Comparison of ENCODE assay signal across 15 cellular contexts in genomic region chr16:22186517-22186916, GRCh38. TPM values are rescaled to one million over a fixed set of nuclear protein-coding genes. Genes with fewer than 3 reads are reported as not detected.
DNase-seq lines count a peak whose midpoint lies in the region; ATAC-seq, FAIRE-seq and TF ChIP-seq lines count a peak whose summit lies in the region.
"Had no signal": no experiment of that assay in that cellular context is flagged by ENCODE, and none has a peak within 500 bp of the region (broad histone marks: within the 10 kb centered on the region; RNA-seq: fewer than 3 reads in every experiment).

No MANE protein-coding gene starts in this region.

- FAIRE-seq in keratinocyte (lab: Jason Lieb, UNC) (no peak), small intestine (lab: Jason Lieb, UNC) (no peak)

- POLR2A ChIA-PET in CD4-positive, alpha-beta T cell (lab: Charles Lee), result interaction anchor here (7.1 kb wide), 1 partner anchor 177 kb away, joined by 98 read pairs; the partner anchor contains the start of gene MOSMO

- H3K9me3 ChIP-seq in CD4-positive, alpha-beta T cell (ENCODE audit: control insufficient read depth, low read length), result no peaks in the 10 kb centered on the region
- H3K9me3 ChIP-seq in keratinocyte (ENCODE audit: control insufficient read depth, low read depth, low read length), result no peaks in the 10 kb centered on the region
- H3K9me3 ChIP-seq in small intestine (ENCODE audit: control insufficient read depth, low read depth), result no peaks in the 10 kb centered on the region

- H3K4me1 Mint-ChIP-seq in CD4-positive, alpha-beta T cell (ENCODE audit: low read depth), result peaks cover 24% of the 10 kb centered on the region
- peaks cover 16% of the 10 kb centered on the region for H3K4me1 Mint-ChIP-seq in GM23338

- H4K20me1 ChIP-seq in GM23338 (replicated peaks; ENCODE audit: insufficient read depth) (no peaks in the 10 kb centered on the region), keratinocyte (ENCODE audit: control insufficient read depth, extremely low read depth, insufficient read depth, low read length) (no peaks in the 10 kb centered on the region)

- no peak for DNase-seq in CD4-positive, alpha-beta T cell
- peak; percentile 85 for DNase-seq in GM23338 (ENCODE audit: low spot score)
- no peak for DNase-seq in keratinocyte (ENCODE audit: low read depth, low spot score)
- DNase-seq in SIG-M5 treated with dmso at 0.1 percent for 504 hours (lab: John Stamatoyannopoulos, UW; ENCODE audit: unreplicated experiment), result no peak
- DNase-seq in small intestine, result no peak
- DNase-seq in retina, result no peak
- DNase-seq in NCI-H446 treated with DMSO at 0.1 percent for 48 hours (lab: John Stamatoyannopoulos, UW), result no peak
- DNase-seq: activated CD4-positive, alpha-beta T cell treated with anti-CD3 and anti-CD28 coated beads, Interleukin-2, amount 50 U/mL, for 4 hours; DMS153; NCI-H1105; occipital lobe; stimulated activated naive CD8-positive, alpha-beta T cell treated with anti-CD3 and anti-CD28 coated beads, Interleukin-15, Interleukin-2, amounts not matched to agents 100 U/mL and 50 U/mL, for 24 hours had no signal

- H3K4me2 ChIP-seq in GM23338, result no peak overlapping the region
- H3K4me2 ChIP-seq in keratinocyte (ENCODE audit: control insufficient read depth, extremely low read depth, insufficient read depth, low read depth, low read length), result no peak overlapping the region

- 79 to 100% (median 80%) methylated on average over 1 to 3 of the region's 3 CpGs for WGBS in small intestine, 3 donors

- no peak overlapping the region for H3K4me3 Mint-ChIP-seq in CD4-positive, alpha-beta T cell
- H3K4me3 Mint-ChIP-seq in GM23338, result no peak overlapping the region
- H3K4me3 Mint-ChIP-seq: activated naive CD4-positive, alpha-beta T cell treated with anti-CD3 and anti-CD28 coated beads, Interleukin-2, amount 50 U/mL, for 24 hours had no signal

- H3K27ac Mint-ChIP-seq in CD4-positive, alpha-beta T cell, result peak overlapping the region; percentile 96
- no peak overlapping the region for H3K27ac Mint-ChIP-seq in GM23338

- H2AFZ ChIP-seq in GM23338 (no peak overlapping the region), keratinocyte (ENCODE audit: control insufficient read depth, low read length) (no peak overlapping the region)

- TF ChIP-seq CTCF in CD4-positive, alpha-beta T cell (IDR thresholded peaks at IDR 0.05), result no peak
- TF ChIP-seq CTCF in GM23338 (conservative IDR thresholded peaks at IDR 0.05; ENCODE audit: low read depth in 2 of 2) (peak; percentile 68 to 91), WI38 (IDR thresholded peaks at IDR 0.05; ENCODE audit: low read depth, low read length) (0 out of 2 replicates have a peak, but pooled peaks have one; percentile 5), keratinocyte (optimal IDR thresholded peaks at IDR 0.05 in 1 of 3, IDR thresholded peaks at IDR 0.05 in 1 of 3, conservative IDR thresholded peaks at IDR 0.05 in 1 of 3; ENCODE audit: extremely low read depth in 1 of 3, insufficient read depth in 2 of 3, low read length in 3 of 3) (peak; percentile 14 to 42 (median 31))

- H3K27me3 Mint-ChIP-seq in CD4-positive, alpha-beta T cell, result no peaks in the 10 kb centered on the region
- peaks cover 24% of the 10 kb centered on the region for H3K27me3 Mint-ChIP-seq in GM23338 (ENCODE audit: insufficient read depth, low read depth, poor library complexity)
- H3K27me3 Mint-ChIP-seq: activated naive CD4-positive, alpha-beta T cell treated with anti-CD3 and anti-CD28 coated beads, Interleukin-2, amount 50 U/mL, for 24 hours had no signal

- H3K9me1 ChIP-seq in keratinocyte (ENCODE audit: control insufficient read depth, extremely low read depth, insufficient read depth, low read length), result no peaks in the 10 kb centered on the region

- CTCF ChIA-PET in CD4-positive, alpha-beta T cell (lab: Charles Lee), result no interaction called here

- ATAC-seq in CD4-positive, alpha-beta T cell (ENCODE audit: poor library complexity), result no peak
- ATAC-seq in GM23338, result peak; percentile 1; the same call in 1 of the 3 replicates
- ATAC-seq: stimulated activated naive CD8-positive, alpha-beta T cell treated with anti-CD3 and anti-CD28 coated beads, Interleukin-15, Interleukin-2, amounts not matched to agents 100 U/mL and 50 U/mL, for 24 hours had no signal

- peaks cover 12% of the 10 kb centered on the region for H3K4me1 ChIP-seq in GM23338 (ENCODE audit: insufficient read depth)
- H3K4me1 ChIP-seq in keratinocyte (ENCODE audit: control insufficient read depth, extremely low read depth, insufficient read depth, low read length), result peaks cover 22% of the 10 kb centered on the region
- H3K4me1 ChIP-seq in small intestine (ENCODE audit: control insufficient read depth in 2 of 2, insufficient read depth in 1 of 2, low read depth in 1 of 2, low read length in 1 of 2), result peaks cover 2 to 8% of the 10 kb centered on the region in 2 donors

- H3K36me3 Mint-ChIP-seq in CD4-positive, alpha-beta T cell (ENCODE audit: low read depth), result peaks cover 11% of the 10 kb centered on the region
- no peaks in the 10 kb centered on the region for H3K36me3 Mint-ChIP-seq in GM23338 (ENCODE audit: low read depth)
- H3K36me3 Mint-ChIP-seq: activated naive CD4-positive, alpha-beta T cell treated with anti-CD3 and anti-CD28 coated beads, Interleukin-2, amount 50 U/mL, for 24 hours had no signal

- H3K27me3 ChIP-seq in CD4-positive, alpha-beta T cell (ENCODE audit: control insufficient read depth, insufficient read depth, low read length), result no peaks in the 10 kb centered on the region
- H3K27me3 ChIP-seq in GM23338 (ENCODE audit: insufficient read depth), result no peaks in the 10 kb centered on the region
- no peaks in the 10 kb centered on the region for H3K27me3 ChIP-seq in keratinocyte (ENCODE audit: control insufficient read depth, extremely low read depth, insufficient read depth, low read length)
- H3K27me3 ChIP-seq in small intestine (ENCODE audit: control insufficient read depth in 2 of 2, insufficient read depth in 2 of 2, low read length in 2 of 2), result no peaks in the 10 kb centered on the region

- no peak overlapping the region for H3K27ac ChIP-seq in CD4-positive, alpha-beta T cell (ENCODE audit: low read depth, low read length)
- H3K27ac ChIP-seq in GM23338 (ENCODE audit: low read depth), result no peak overlapping the region
- no peak overlapping the region for H3K27ac ChIP-seq in keratinocyte (ENCODE audit: control insufficient read depth, insufficient read depth, low read length)
- no peak overlapping the region for H3K27ac ChIP-seq in small intestine (ENCODE audit: low read depth in 1 of 2, low read length in 1 of 2)

- H3K4me3 ChIP-seq in GM23338, result no peak overlapping the region
- H3K4me3 ChIP-seq in WI38 (ENCODE audit: low read depth, low read length), result no peak overlapping the region
- H3K4me3 ChIP-seq in keratinocyte (ENCODE audit: control insufficient read depth in 2 of 3, extremely low read depth in 1 of 3, insufficient read depth in 2 of 3, low read depth in 1 of 3, low read length in 3 of 3), result no peak overlapping the region
- H3K4me3 ChIP-seq in small intestine (ENCODE audit: low read depth in 1 of 2, low read length in 2 of 2), result no peak overlapping the region

- no peaks in the 10 kb centered on the region for H3K79me2 ChIP-seq in GM23338 (replicated peaks; ENCODE audit: insufficient read depth)
- H3K79me2 ChIP-seq in keratinocyte (ENCODE audit: control insufficient read depth, insufficient read depth, low read length), result no peaks in the 10 kb centered on the region

- no peak overlapping the region for H3K9ac ChIP-seq in keratinocyte (ENCODE audit: control insufficient read depth, extremely low read depth, insufficient read depth, low read length)

- H3K9me2 ChIP-seq in GM23338 (ENCODE audit: insufficient read depth), result no peaks in the 10 kb centered on the region

- H3K36me3 ChIP-seq in GM23338 (ENCODE audit: insufficient read depth), result no peaks in the 10 kb centered on the region
- H3K36me3 ChIP-seq in keratinocyte (ENCODE audit: control insufficient read depth in 2 of 2, extremely low read depth in 1 of 2, insufficient read depth in 2 of 2, low read length in 2 of 2), result no peaks in the 10 kb centered on the region
- no peaks in the 10 kb centered on the region for H3K36me3 ChIP-seq in small intestine (ENCODE audit: control insufficient read depth in 2 of 2, insufficient read depth in 2 of 2, low read length in 2 of 2)

- peaks cover 5% of the 10 kb centered on the region; the same call in 1 of the 2 replicates for H3F3A ChIP-seq in GM23338 (replicated peaks; ENCODE audit: low read depth)

- no peaks in the 10 kb centered on the region for H3K9me3 Mint-ChIP-seq in CD4-positive, alpha-beta T cell
- no peaks in the 10 kb centered on the region for H3K9me3 Mint-ChIP-seq in GM23338
- H3K9me3 Mint-ChIP-seq: activated naive CD4-positive, alpha-beta T cell treated with anti-CD3 and anti-CD28 coated beads, Interleukin-2, amount 50 U/mL, for 24 hours had no signal

- intact Hi-C loops in CD4-positive, alpha-beta T cell (cut with DNase I, micrococcal nuclease), result loop anchor here (2.0 to 10.0 kb wide), 5 partner anchors 108 to 589 kb away; partner anchors contain the start of genes CDR2 (in 1 of the 2) and METTL9 (in 1 of the 2)

- dilution Hi-C loops in keratinocyte (cut with MboI; ENCODE audit: extremely low pct_ligation_motif_present, low sequenced_read_pairs), result no loop called here

RNA-seq across cellular contexts. Expression of gene EEF2K, which starts 19.6 kb away (rescaled TPM):
- total RNA-seq in CD4-positive, alpha-beta T cell, result 10 to 100 TPM; 10.1 to 13.2 TPM
- 23.9 and 26.8 TPM in 2 replicates for total RNA-seq in GM23338 (2014; rRNA removed; shearing (Covaris generic))
- 5.4 and 5.7 TPM in 2 replicates for polyA plus RNA-seq in GM23338 (2016; fragmentation: Nextera tagmentation; extraction: Ambion mirVana)
- 6.5 to 13.0 TPM (median 7.3 TPM) in 3 replicates for polyA plus RNA-seq in keratinocyte
- 1.6 TPM for polyA plus RNA-seq in keratinocyte (2011; ENCODE audit: low read depth)
- polyA plus RNA-seq in keratinocyte (2011; cell fraction: cytosol; rRNA removed), result 4.3 and 5.6 TPM in 2 replicates
- 23.8 and 32.8 TPM in 2 replicates for polyA plus RNA-seq in keratinocyte (2011; cell fraction: nucleus; rRNA removed)
- 2.5 and 10.5 TPM in 2 replicates for polyA plus RNA-seq in keratinocyte (2012; ENCODE audit: low replicate concordance)
- 27.6 to 53.1 TPM (median 28.7 TPM) in 3 replicates for polyA minus RNA-seq in keratinocyte
- polyA minus RNA-seq in keratinocyte (2011; cell fraction: cytosol; rRNA and poly(A)+ RNA removed), result 17.3 TPM
- polyA minus RNA-seq in keratinocyte (2011; cell fraction: nucleus; rRNA and poly(A)+ RNA removed), result 9.8 and 17.9 TPM in 2 replicates
- 1 to 10 TPM; 2.4 to 7.1 (median 4.5) TPM for polyA plus RNA-seq in small intestine

RNA-seq across cellular contexts. Expression of gene SDR42E2, which starts 24.2 kb away (rescaled TPM):
- 1 to 10 TPM; 1.0 to 1.3 TPM for total RNA-seq in CD4-positive, alpha-beta T cell
- 0.08 TPM in 1 of 2 replicates, not detected in the other for total RNA-seq in GM23338 (2014; rRNA removed; shearing (Covaris generic))
- 0.15 and 0.26 TPM in 2 replicates for polyA plus RNA-seq in GM23338 (2016; fragmentation: Nextera tagmentation; extraction: Ambion mirVana)
- polyA plus RNA-seq in keratinocyte, result not detected in 3 replicates
- polyA plus RNA-seq in keratinocyte (2011; ENCODE audit: low read depth), result not detected
- not detected in 2 replicates for polyA plus RNA-seq in keratinocyte (2011; cell fraction: cytosol; rRNA removed)
- not detected in 2 replicates for polyA plus RNA-seq in keratinocyte (2011; cell fraction: nucleus; rRNA removed)
- polyA plus RNA-seq in keratinocyte (2012; ENCODE audit: low replicate concordance), result not detected in 2 replicates
- 0.33 TPM in 1 of 3 replicates, not detected in the others for polyA minus RNA-seq in keratinocyte
- not detected for polyA minus RNA-seq in keratinocyte (2011; cell fraction: cytosol; rRNA and poly(A)+ RNA removed)
- polyA minus RNA-seq in keratinocyte (2011; cell fraction: nucleus; rRNA and poly(A)+ RNA removed), result not detected in 2 replicates
- polyA plus RNA-seq in small intestine, result under 1 TPM in 1 of 3 donors, not detected in 2; 0.01 TPM
- total RNA-seq: lower leg skin, occipital lobe had no signal
